In genomic region chr3:172051957-172052354, GRCh38 we compare ENCODE assay signal across 18 cellular contexts.
"Had no signal": no experiment of that assay in that cellular context is flagged by ENCODE, and none has a peak within 500 bp of the region (broad histone marks: within the 10 kb centered on the region; RNA-seq: fewer than 3 reads in every experiment).

No MANE protein-coding gene starts in this region.

- H3K27ac ChIP-seq: testis, tibial nerve, upper lobe of right lung, vagina had no signal

- H3K9me3 ChIP-seq: heart left ventricle, testis, tibial nerve, upper lobe of right lung, vagina had no signal

- H3K27me3 ChIP-seq: heart left ventricle, testis, tibial nerve, upper lobe of right lung, vagina had no signal

- H3K36me3 ChIP-seq: vagina had no signal

- FAIRE-seq: endometrium, frontal cortex, islet of Langerhans, small intestine had no signal

- ATAC-seq: esophagus mucosa; heart left ventricle; naive thymus-derived CD4-positive, alpha-beta T cell; stimulated activated memory B cell treated with anti-CD40 and anti-IgM and Interleukin-4, amounts not matched to agents 10 μg/mL and 1 μg/mL and 100 μg/mL, for 72 hours; upper lobe of right lung had no signal

- H3K4me3 ChIP-seq: heart left ventricle, testis, tibial nerve, upper lobe of right lung, vagina had no signal

- DNase-seq: effector memory CD4-positive, alpha-beta T cell; heart left ventricle; hypothalamus; kidney glomerular epithelial cell; naive thymus-derived CD4-positive, alpha-beta T cell; posterior cingulate gyrus; small intestine; stimulated activated CD4-positive, alpha-beta T cell treated with anti-CD3 and anti-CD28 coated beads, Interleukin-4, amount 100 ng/mL, for 1 hour; stimulated activated CD8-positive, alpha-beta memory T cell treated with anti-CD3 and anti-CD28 coated beads, Interleukin-4, amount 100 ng/mL, for 48 hours; testis; upper lobe of right lung had no signal
